12 cellular contexts compared by ENCODE assay signal in the genomic region with DNA sequence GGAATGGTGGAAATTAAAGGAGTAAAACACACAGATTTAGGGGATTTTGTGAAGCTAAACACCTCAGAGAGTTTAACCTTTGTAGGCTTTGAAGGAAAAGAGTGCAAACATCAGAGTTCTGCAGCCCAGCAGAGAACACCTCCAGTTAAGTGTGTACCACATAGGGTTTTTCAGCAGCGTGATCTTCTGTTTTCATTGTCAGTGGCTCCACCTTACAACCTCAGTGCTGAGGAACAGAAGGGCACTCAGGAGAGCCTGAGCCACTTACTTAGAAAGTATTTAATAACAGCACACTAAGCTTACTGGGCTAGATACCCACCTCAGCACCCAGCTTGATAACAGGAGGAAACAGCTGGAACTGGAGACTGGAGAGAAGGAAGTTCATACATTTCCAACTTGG. TPM values are rescaled to one million over a fixed set of nuclear protein-coding genes. Genes with fewer than 3 reads are reported as not detected.
DNase-seq lines count a peak whose midpoint lies in the region; ATAC-seq and TF ChIP-seq lines count a peak whose summit lies in the region.
"Had no signal": no experiment of that assay in that cellular context is flagged by ENCODE, and none has a peak within 500 bp of the region (broad histone marks: within the 10 kb centered on the region; RNA-seq: fewer than 3 reads in every experiment).

No MANE protein-coding gene starts in this region.

- WGBS in mesendoderm (ENCODE audit: extremely low coverage, insufficient coverage, low lambda C conversion rate), result no CpG with 5 or more reads among the region's 1 CpG

- H3K23ac ChIP-seq in mesendoderm (ENCODE audit: low read length), result no peak overlapping the region

- H2AFZ ChIP-seq in OCI-LY7 (ENCODE audit: low read length), result no peak overlapping the region

- H3K9me3 ChIP-seq in OCI-LY7 (ENCODE audit: low read length) (peaks cover 19% of the 10 kb centered on the region; the same call in 1 of the 2 replicates), left lung (no peaks in the 10 kb centered on the region)
- H3K9me3 ChIP-seq in effector memory CD4-positive, alpha-beta T cell (ENCODE audit: control insufficient read depth, low read length), result no peaks in the 10 kb centered on the region

- H3K79me1 ChIP-seq in mesendoderm (ENCODE audit: low read length), result peaks cover 19% of the 10 kb centered on the region

- H3K4me2 ChIP-seq in OCI-LY7 (ENCODE audit: low read length), result peak overlapping the region; percentile 96
- no peak overlapping the region for H3K4me2 ChIP-seq in mesendoderm (ENCODE audit: low read length)

- CTCF ChIA-PET in OCI-LY7 (lab: Charles Lee; ENCODE audit: unreplicated experiment), result interaction anchor here (1.3 kb wide), 1 partner anchor 14 kb away, joined by 3 read pairs; no protein-coding TSS in a partner anchor

- H2AK5ac ChIP-seq in mesendoderm (ENCODE audit: low read length), result no peak overlapping the region

- no TSS peak for BruUV-seq in OCI-LY7 (replicated peaks; lab: Mats Ljungman, UMichigan)

- H3K4me3 ChIP-seq in OCI-LY7 (ENCODE audit: low read depth, low read length, poor library complexity, severe bottlenecking), result peak overlapping the region; percentile 84
- H3K4me3 ChIP-seq in effector memory CD4-positive, alpha-beta T cell (ENCODE audit: insufficient read depth, low read depth, low read length, poor library complexity, severe bottlenecking), result peak overlapping the region; percentile 73
- H3K4me3 ChIP-seq in skin epidermis, result peak overlapping the region in 1 of 7 experiments; percentile 98
- no peak overlapping the region for H3K4me3 ChIP-seq in mesendoderm (ENCODE audit: low read length)
- H3K4me3 ChIP-seq in left lung, result no peak overlapping the region

- no peak overlapping the region for H2BK120ac ChIP-seq in mesendoderm (ENCODE audit: low read depth, low read length)

- no peak overlapping the region for H3K4ac ChIP-seq in mesendoderm (ENCODE audit: low read depth, low read length)

- no peak overlapping the region for H2BK5ac ChIP-seq in mesendoderm (ENCODE audit: low read length)

- H3K27ac ChIP-seq in OCI-LY7 (ENCODE audit: low read depth, low read length, poor library complexity, severe bottlenecking) (peak overlapping the region; percentile 90), skin epidermis (peak overlapping the region in 11 of 21 experiments; percentile 18 to 97 (median 92)), mesendoderm (ENCODE audit: low read depth, low read length) (no peak overlapping the region), left lung (no peak overlapping the region)
- H3K27ac ChIP-seq in effector memory CD4-positive, alpha-beta T cell (ENCODE audit: insufficient read depth, low read length, poor library complexity, severe bottlenecking), result peak overlapping the region; percentile 94

- H3K36me3 ChIP-seq in OCI-LY7 (ENCODE audit: insufficient read depth, low read length) (peaks cover 36% of the 10 kb centered on the region), mesendoderm (ENCODE audit: control insufficient read depth, insufficient read depth, low read length) (no peaks in the 10 kb centered on the region), left lung (peaks cover 0 to 13% of the 10 kb centered on the region in 2 donors)
- H3K36me3 ChIP-seq in effector memory CD4-positive, alpha-beta T cell (ENCODE audit: control insufficient read depth, insufficient read depth, low read length), result no peaks in the 10 kb centered on the region

- no peak overlapping the region for H3K9ac ChIP-seq in mesendoderm (ENCODE audit: low read length)

- POLR2A ChIA-PET in OCI-LY7 (lab: Charles Lee), result interaction anchor here (0.6 to 6.7 kb wide), 15 partner anchors 9 to 106 kb away, joined by 3 to 91 read pairs (median 5); no protein-coding TSS in a partner anchor

- H3K56ac ChIP-seq in mesendoderm (ENCODE audit: low read length), result no peak overlapping the region

- ATAC-seq in left lung, result no peak
- ATAC-seq: foreskin keratinocyte had no signal

- peaks cover 30% of the 10 kb centered on the region for H3K4me1 ChIP-seq in OCI-LY7 (ENCODE audit: insufficient read depth, low read length, poor library complexity, severe bottlenecking)
- peaks cover 41% of the 10 kb centered on the region for H3K4me1 ChIP-seq in effector memory CD4-positive, alpha-beta T cell (ENCODE audit: control insufficient read depth, insufficient read depth, low read length, poor library complexity, severe bottlenecking)
- no peaks in the 10 kb centered on the region for H3K4me1 ChIP-seq in mesendoderm (ENCODE audit: control insufficient read depth, low read depth, low read length)
- peaks cover 15 to 37% of the 10 kb centered on the region in 2 donors for H3K4me1 ChIP-seq in left lung

- no peak overlapping the region for H3K18ac ChIP-seq in mesendoderm (ENCODE audit: low read length)

- H3K79me2 ChIP-seq in OCI-LY7 (ENCODE audit: insufficient read depth, low read depth, low read length) (peaks cover 62% of the 10 kb centered on the region), mesendoderm (ENCODE audit: control insufficient read depth, insufficient read depth, low read length) (peaks cover 42% of the 10 kb centered on the region)

- DNase-seq in NCI-H82 (lab: John Stamatoyannopoulos, UW), result peak; percentile 20
- no peak for DNase-seq in NCI-H82 treated with DMSO at 0.1 percent for 48 hours (lab: John Stamatoyannopoulos, UW; ENCODE audit: unreplicated experiment)
- DNase-seq in OCI-LY7 (ENCODE audit: low spot score), result no peak
- no peak for DNase-seq in effector memory CD4-positive, alpha-beta T cell
- DNase-seq in mesendoderm, result no peak
- DNase-seq in left lung, result no peak
- no peak for DNase-seq in stimulated activated CD4-positive, alpha-beta T cell treated with anti-CD3 and anti-CD28 coated beads, Interleukin-4, amount 100 ng/mL, for 4 hours
- DNase-seq: anterior cingulate cortex, foreskin keratinocyte, NCI-H2081, T1000 had no signal

- H3K9me2 ChIP-seq in OCI-LY7 (ENCODE audit: insufficient read depth, low read length), result no peaks in the 10 kb centered on the region

- no peak overlapping the region for H4K5ac ChIP-seq in mesendoderm (ENCODE audit: low read length)

- intact Hi-C loops in OCI-LY7 (cut with micrococcal nuclease; ENCODE audit: unreplicated experiment) (loop anchor here (2.0 kb wide), 1 partner anchor 37 kb away; no protein-coding TSS in a partner anchor), left lung (cut with DNase I) (no loop called here)

- H2BK15ac ChIP-seq in mesendoderm (replicated peaks; ENCODE audit: low read depth), result no peak overlapping the region

- peaks cover 18% of the 10 kb centered on the region for H4K20me1 ChIP-seq in OCI-LY7 (ENCODE audit: insufficient read depth, low read length)

- no peak overlapping the region for H4K8ac ChIP-seq in mesendoderm (ENCODE audit: low read depth, low read length)

- TF ChIP-seq CTCF in OCI-LY7 (conservative IDR thresholded peaks at IDR 0.05; ENCODE audit: low read length) (no peak), left lung (IDR thresholded peaks at IDR 0.05) (no peak)

- no peaks in the 10 kb centered on the region for H3K27me3 ChIP-seq in effector memory CD4-positive, alpha-beta T cell (replicated peaks; ENCODE audit: control insufficient read depth, insufficient read depth, low read length, poor library complexity, severe bottlenecking)
- H3K27me3 ChIP-seq in mesendoderm (ENCODE audit: insufficient read depth, low read length, poor library complexity), result no peaks in the 10 kb centered on the region
- no peaks in the 10 kb centered on the region for H3K27me3 ChIP-seq in left lung
- H3K27me3 ChIP-seq: foreskin keratinocyte had no signal

RNA-seq across cellular contexts. Expression of gene FBXW7, which starts 2.0 kb away (rescaled TPM):
- total RNA-seq in OCI-LY7 (2014; rRNA removed; shearing (Covaris generic)), result 58.8 and 97.7 TPM in 2 replicates
- total RNA-seq in OCI-LY7 (2022) (97.3 and 102 TPM in 2 replicates), left lung (10 to 100 TPM; 33.6 to 35.2 TPM)
- polyA plus RNA-seq in mesendoderm (2013, experiment 1 of 2), result 17.1 TPM
- 16.0 TPM for polyA plus RNA-seq in mesendoderm (2013, experiment 2 of 2)

Comparison
In these comparisons a context has a peak if more than half of its experiments do, and no peak if none do; other contexts are left out.
1. H3K27ac ChIP-seq: peak in OCI-LY7 (single experiment), effector memory CD4-positive, alpha-beta T cell (single experiment) and skin epidermis (11 of 21); none in mesendoderm (single experiment) and left lung (0 of 2).
2. H3K4me3 ChIP-seq: peak in OCI-LY7 (single experiment) and effector memory CD4-positive, alpha-beta T cell (single experiment); none in mesendoderm (single experiment) and left lung (0 of 2).